In genomic region chr7:105013818-105014724, GRCh38 we compare ENCODE assay signal across 8 cellular contexts. TPM values are rescaled to one million over a fixed set of nuclear protein-coding genes. Genes with fewer than 3 reads are reported as not detected.
A peak's percentile ranks its signal among the peaks of the same experiment; 100 is the strongest.
DNase-seq lines count a peak whose midpoint lies in the region; ATAC-seq and TF ChIP-seq lines count a peak whose summit lies in the region.

A gene with protein sequence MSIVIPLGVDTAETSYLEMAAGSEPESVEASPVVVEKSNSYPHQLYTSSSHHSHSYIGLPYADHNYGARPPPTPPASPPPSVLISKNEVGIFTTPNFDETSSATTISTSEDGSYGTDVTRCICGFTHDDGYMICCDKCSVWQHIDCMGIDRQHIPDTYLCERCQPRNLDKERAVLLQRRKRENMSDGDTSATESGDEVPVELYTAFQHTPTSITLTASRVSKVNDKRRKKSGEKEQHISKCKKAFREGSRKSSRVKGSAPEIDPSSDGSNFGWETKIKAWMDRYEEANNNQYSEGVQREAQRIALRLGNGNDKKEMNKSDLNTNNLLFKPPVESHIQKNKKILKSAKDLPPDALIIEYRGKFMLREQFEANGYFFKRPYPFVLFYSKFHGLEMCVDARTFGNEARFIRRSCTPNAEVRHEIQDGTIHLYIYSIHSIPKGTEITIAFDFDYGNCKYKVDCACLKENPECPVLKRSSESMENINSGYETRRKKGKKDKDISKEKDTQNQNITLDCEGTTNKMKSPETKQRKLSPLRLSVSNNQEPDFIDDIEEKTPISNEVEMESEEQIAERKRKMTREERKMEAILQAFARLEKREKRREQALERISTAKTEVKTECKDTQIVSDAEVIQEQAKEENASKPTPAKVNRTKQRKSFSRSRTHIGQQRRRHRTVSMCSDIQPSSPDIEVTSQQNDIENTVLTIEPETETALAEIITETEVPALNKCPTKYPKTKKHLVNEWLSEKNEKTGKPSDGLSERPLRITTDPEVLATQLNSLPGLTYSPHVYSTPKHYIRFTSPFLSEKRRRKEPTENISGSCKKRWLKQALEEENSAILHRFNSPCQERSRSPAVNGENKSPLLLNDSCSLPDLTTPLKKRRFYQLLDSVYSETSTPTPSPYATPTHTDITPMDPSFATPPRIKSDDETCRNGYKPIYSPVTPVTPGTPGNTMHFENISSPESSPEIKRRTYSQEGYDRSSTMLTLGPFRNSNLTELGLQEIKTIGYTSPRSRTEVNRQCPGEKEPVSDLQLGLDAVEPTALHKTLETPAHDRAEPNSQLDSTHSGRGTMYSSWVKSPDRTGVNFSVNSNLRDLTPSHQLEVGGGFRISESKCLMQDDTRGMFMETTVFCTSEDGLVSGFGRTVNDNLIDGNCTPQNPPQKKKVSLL (N-terminal part only) (plus strand): TSS chr7:105014205. CDS start chr7:105040953, 26,748 bp downstream.

- no peak for TF ChIP-seq POLR2A in right lobe of liver (IDR thresholded peaks at IDR 0.05)

- no peaks in the 10 kb centered on the region for H3K36me3 ChIP-seq in right lobe of liver

- H3K27me3 ChIP-seq in right lobe of liver, result no peaks in the 10 kb centered on the region

- no peaks in the 10 kb centered on the region for H3K9me3 ChIP-seq in right lobe of liver

- H3K27me3 Mint-ChIP-seq in dendritic cell treated with granulocyte-macrophage colony-stimulating factor and Interleukin-4, amounts not matched to agents 40 ng/mL and 50 ng/mL, for 4 days, result no peaks in the 10 kb centered on the region

- DNase-seq in AG10803 (ENCODE audit: low read depth) (peak; percentile 83), NCI-H69 (lab: John Stamatoyannopoulos, UW) (peak; percentile 95), right lobe of liver (peak; percentile 90 to 92 (median 91))
- DNase-seq in activated CD4-positive, alpha-beta T cell treated with anti-CD3 and anti-CD28 coated beads, Interleukin-2, amount 50 U/mL, for 24 hours (ENCODE audit: low read depth in 1 of 2, low spot score in 1 of 2), result peak; percentile 88 to 89
- DNase-seq in stimulated activated CD4-positive, alpha-beta T cell treated with anti-CD3 and anti-CD28 coated beads, Interleukin-4, amount 100 ng/mL, for 4 hours, result peak; percentile 89

- H3K27ac Mint-ChIP-seq in dendritic cell treated with granulocyte-macrophage colony-stimulating factor and Interleukin-4, amounts not matched to agents 40 ng/mL and 50 ng/mL, for 4 days, result peak within 1 kb of the TSS; percentile 100

- intact Hi-C loops in dendritic cell treated with granulocyte-macrophage colony-stimulating factor and Interleukin-4, amounts not matched to agents 40 ng/mL and 50 ng/mL, for 4 days (cut with micrococcal nuclease), result loop anchor here (1.0 kb wide), 2 partner anchors 30 to 69 kb away; no protein-coding TSS in a partner anchor
- intact Hi-C loops in right lobe of liver (cut with DNase I), result no loop called here

- H3K27ac ChIP-seq in right lobe of liver, result peak within 1 kb of the TSS; percentile 100

- H3K9me3 Mint-ChIP-seq in dendritic cell treated with granulocyte-macrophage colony-stimulating factor and Interleukin-4, amounts not matched to agents 40 ng/mL and 50 ng/mL, for 4 days, result no peaks in the 10 kb centered on the region

- peaks cover 0 to 53% (median 16%) of the 10 kb centered on the region in 4 donors for H3K4me1 ChIP-seq in right lobe of liver

- H3K36me3 Mint-ChIP-seq in dendritic cell treated with granulocyte-macrophage colony-stimulating factor and Interleukin-4, amounts not matched to agents 40 ng/mL and 50 ng/mL, for 4 days (ENCODE audit: low read depth), result peaks cover 57% of the 10 kb centered on the region

- TF ChIP-seq CTCF in AG10803 (conservative IDR thresholded peaks at IDR 0.05; ENCODE audit: low read length) (no peak; the same call in 1 of the 2 replicates), right lobe of liver (IDR thresholded peaks at IDR 0.05) (peak in 1 of 4 donors; percentile 8)

- H3K4me3 Mint-ChIP-seq in dendritic cell treated with granulocyte-macrophage colony-stimulating factor and Interleukin-4, amounts not matched to agents 40 ng/mL and 50 ng/mL, for 4 days, result peak within 1 kb of the TSS; percentile 96

- ATAC-seq in GM19025 (IDR thresholded peaks at IDR 0.05; ENCODE audit: low read depth, unreplicated experiment), result peak; percentile 23
- ATAC-seq in HG03378 (IDR thresholded peaks at IDR 0.05; ENCODE audit: unreplicated experiment), result peak; percentile 17
- peak; percentile 47 to 62 (median 60) for ATAC-seq in right lobe of liver

- H3K4me3 ChIP-seq in AG10803 (ENCODE audit: low read length) (peak within 1 kb of the TSS; percentile 99), right lobe of liver (peak within 1 kb of the TSS; percentile 73 to 79 (median 77))

- H3K4me1 Mint-ChIP-seq in dendritic cell treated with granulocyte-macrophage colony-stimulating factor and Interleukin-4, amounts not matched to agents 40 ng/mL and 50 ng/mL, for 4 days (ENCODE audit: low read depth), result peaks cover 28% of the 10 kb centered on the region

- WGBS in right lobe of liver (ENCODE audit: insufficient coverage, low coverage, low lambda C conversion rate, missing lambda C conversion rate), result 0% methylated on average over 14 of the region's 70 CpGs

RNA-seq across cellular contexts. Expression of the gene that starts here (rescaled TPM):
- 10 to 100 TPM; 21.6 to 31.6 (median 25.3) TPM for total RNA-seq in right lobe of liver

Comparison
In these comparisons a context has a peak if more than half of its experiments do, and no peak if none do; other contexts are left out.
1. Peak in every context shown above with its lines: DNase-seq, ATAC-seq, H3K4me3 ChIP-seq and H3K27ac ChIP-seq.